Comparison of ENCODE assay signal across 8 cellular contexts in genomic region chr12:52327086-52327829, GRCh38. TPM values are rescaled to one million over a fixed set of nuclear protein-coding genes. Genes with fewer than 3 reads are reported as not detected.
DNase-seq lines count a peak whose midpoint lies in the region; ATAC-seq and TF ChIP-seq lines count a peak whose summit lies in the region.

No MANE protein-coding gene starts in this region.

- no peak overlapping the region for H3K9ac ChIP-seq in SK-N-MC (ENCODE audit: insufficient read length)

- intact Hi-C loops in Right ventricle myocardium inferior (cut with DNase I) = loop anchor here (1.0 kb wide), 1 partner anchor 171 kb away; no protein-coding TSS in a partner anchor
- intact Hi-C loops in prostate gland (cut with DNase I) = loop anchor here (2.0 to 5.0 kb wide), 3 partner anchors 50 to 170 kb away; no protein-coding TSS in a partner anchor
- intact Hi-C loops in aorta (cut with DNase I) = loop anchor here (1.0 to 5.0 kb wide), 4 partner anchors 100 to 171 kb away; no protein-coding TSS in a partner anchor

- ATAC-seq in HG02571 (IDR thresholded peaks at IDR 0.05; ENCODE audit: unreplicated experiment) = peak; percentile 93
- ATAC-seq in Right ventricle myocardium inferior = peak; percentile 81
- peak; percentile 81 for ATAC-seq in aorta (ENCODE audit: low FRiP score)

- H3K4me3 ChIP-seq in SK-N-MC = no peak overlapping the region
- no peak overlapping the region for H3K4me3 ChIP-seq in prostate gland
- no peak overlapping the region for H3K4me3 ChIP-seq in aorta (ENCODE audit: low read length in 2 of 2)

- no peak for TF ChIP-seq POLR2A in prostate gland (IDR thresholded peaks at IDR 0.05)

- 47% methylated on average over 10 of the region's 10 CpGs for WGBS in prostate gland
- WGBS in aorta, 2 donors = 50 to 61% methylated on average over 10 of the region's 10 CpGs

- DNase-seq in GM10248 (ENCODE audit: extremely low spot score) (peak; percentile 76), NCI-H1048 (lab: John Stamatoyannopoulos, UW) (peak; percentile 63), SK-N-MC (ENCODE audit: low read depth, low spot score) (peak; percentile 40), Right ventricle myocardium inferior (ENCODE audit: missing footprints) (no peak), prostate gland (ENCODE audit: low spot score) (peak; percentile 86), aorta (peak; percentile 86 to 88)
- DNase-seq in activated naive CD4-positive, alpha-beta T cell treated with anti-CD3 and anti-CD28 coated beads, Interleukin-2, amount 50 U/mL, for 16 hours = peak; percentile 79

- H3K36me3 ChIP-seq in SK-N-MC (ENCODE audit: insufficient read depth, low read length) (no peaks in the 10 kb centered on the region), prostate gland (no peaks in the 10 kb centered on the region), aorta (ENCODE audit: control insufficient read depth in 1 of 2, insufficient read depth in 2 of 2, low read length in 1 of 2) (no peaks in the 10 kb centered on the region)

- CTCF ChIA-PET in GM10248 (lab: Yijun Ruan, JAX) = interaction anchor here (0.7 to 5.2 kb wide), 26 partner anchors 8 to 653 kb away, joined by 3 to 48 read pairs (median 4); no protein-coding TSS in a partner anchor

- H3K27me3 ChIP-seq in prostate gland (replicated peaks; ENCODE audit: insufficient read depth) (no peaks in the 10 kb centered on the region), aorta (ENCODE audit: control insufficient read depth in 1 of 2, insufficient read depth in 2 of 2, low read length in 1 of 2) (no peaks in the 10 kb centered on the region)

- peak; percentile 80 for TF ChIP-seq CTCF in GM10248 (IDR thresholded peaks at IDR 0.05; ENCODE audit: control extremely low read depth, extremely low read depth, low read depth, missing control alignments)
- TF ChIP-seq CTCF in prostate gland (IDR thresholded peaks at IDR 0.05) = peak; percentile 59 to 94 (median 88)

- H3K9me3 ChIP-seq in SK-N-MC (ENCODE audit: low read depth, low read length) (no peaks in the 10 kb centered on the region), prostate gland (no peaks in the 10 kb centered on the region), aorta (ENCODE audit: control insufficient read depth, low read length) (no peaks in the 10 kb centered on the region)

- H3K27ac ChIP-seq in SK-N-MC (no peak overlapping the region), prostate gland (no peak overlapping the region), aorta (ENCODE audit: low read depth in 1 of 2, low read length in 2 of 2) (peak overlapping the region in 1 of 2 donors; percentile 27)

- H3K4me1 ChIP-seq in prostate gland (replicated peaks) = no peaks in the 10 kb centered on the region
- H3K4me1 ChIP-seq in aorta (ENCODE audit: control insufficient read depth in 1 of 2, insufficient read depth in 2 of 2, low read length in 2 of 2) = no peaks in the 10 kb centered on the region

- POLR2A ChIA-PET in GM10248 (lab: Yijun Ruan, JAX) = no interaction called here

RNA-seq across cellular contexts. Expression of gene KRT83, which starts 6.1 kb away (rescaled TPM):
- total RNA-seq in Right ventricle myocardium inferior = not detected
- under 1 TPM in 1 of 2 donors, not detected in 1; 0.74 TPM for total RNA-seq in prostate gland
- total RNA-seq in aorta = not detected
- polyA plus RNA-seq in aorta = not detected

RNA-seq across cellular contexts. Expression of gene KRT81, which starts 35.9 kb away (rescaled TPM):
- total RNA-seq in Right ventricle myocardium inferior = not detected
- total RNA-seq in prostate gland = 1 to 10 TPM in 1 of 2 donors, not detected in 1; 1.7 TPM
- total RNA-seq in aorta = under 1 TPM in 1 of 2 donors, not detected in 1; 0.45 TPM
- polyA plus RNA-seq in aorta = 1 to 10 TPM in 1 of 2 donors, not detected in 1; 2.9 TPM

RNA-seq across cellular contexts. Expression of gene KRT85, which starts 40.0 kb away (rescaled TPM):
- not detected for total RNA-seq in Right ventricle myocardium inferior
- not detected for total RNA-seq in prostate gland
- not detected for total RNA-seq in aorta
- not detected for polyA plus RNA-seq in aorta

RNA-seq across cellular contexts. Expression of gene KRT86, which starts 52.8 kb away (rescaled TPM):
- not detected for total RNA-seq in Right ventricle myocardium inferior
- total RNA-seq in prostate gland = under 1 TPM; 0.27 to 0.85 TPM
- under 1 TPM; 0.39 to 0.45 TPM for total RNA-seq in aorta
- 1 to 10 TPM; 2.1 to 3.2 TPM for polyA plus RNA-seq in aorta

RNA-seq across cellular contexts. Expression of gene KRT84, which starts 58.2 kb away (rescaled TPM):
- total RNA-seq in Right ventricle myocardium inferior = not detected
- not detected for total RNA-seq in prostate gland
- total RNA-seq in aorta = not detected
- polyA plus RNA-seq in aorta = not detected
